8 cellular contexts compared by ENCODE assay signal in the genomic region with DNA sequence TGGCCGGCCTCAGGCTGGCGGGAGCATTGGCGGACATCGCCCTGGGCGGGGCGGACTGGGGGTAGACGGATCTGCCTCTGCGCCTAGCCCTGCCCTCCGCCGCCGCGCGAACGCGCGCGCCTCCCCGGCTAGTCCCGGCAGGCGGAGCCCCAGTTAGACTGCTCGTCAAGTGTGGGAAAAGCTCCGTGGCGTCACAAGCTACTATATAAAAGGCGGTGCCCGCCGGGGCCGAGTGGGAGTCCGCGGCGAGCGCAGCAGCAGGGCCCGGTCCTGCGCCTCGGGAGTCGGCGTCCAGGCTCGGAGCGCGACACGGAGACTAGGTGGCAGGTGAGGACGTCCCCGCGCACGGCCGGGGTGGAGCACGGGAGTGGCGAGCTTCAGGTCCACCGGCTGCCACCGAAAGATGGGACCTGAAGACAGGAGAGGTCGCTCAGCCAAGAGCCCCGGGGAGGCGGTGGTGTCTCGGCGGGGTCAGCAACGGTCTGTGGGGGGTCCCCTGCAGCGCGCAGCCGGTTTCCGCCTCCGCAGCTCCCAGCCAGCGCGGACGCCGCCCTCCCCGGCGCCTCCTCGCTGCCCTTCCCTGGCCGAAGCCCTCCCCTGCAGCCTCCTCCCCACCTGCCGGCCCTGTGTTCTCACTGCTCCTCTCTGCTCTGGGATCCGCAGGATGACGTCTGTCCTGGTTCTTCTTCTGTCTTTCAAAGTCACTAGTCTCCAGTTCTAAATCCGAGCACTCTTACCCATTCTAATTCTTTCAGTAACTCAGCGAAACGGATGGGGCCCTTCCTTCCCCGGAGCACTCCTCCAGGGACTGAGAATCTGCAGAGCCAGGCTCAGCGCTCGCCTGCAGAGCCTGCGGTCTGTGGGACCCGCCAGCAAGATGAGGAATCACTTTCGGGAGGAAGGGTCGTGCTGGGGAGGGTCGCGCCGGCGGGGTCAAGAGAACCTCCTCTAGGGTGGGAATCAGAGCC. TPM values are rescaled to one million over a fixed set of nuclear protein-coding genes. Genes with fewer than 3 reads are reported as not detected.
DNase-seq lines count a peak whose midpoint lies in the region; ATAC-seq, FAIRE-seq and TF ChIP-seq lines count a peak whose summit lies in the region.

No MANE protein-coding gene starts in this region.

- CTCF ChIA-PET in A549 (lab: Yijun Ruan, JAX) = interaction anchor here (0.6 to 0.9 kb wide), 2 partner anchors 62 to 74 kb away, joined by 3 read pairs; no protein-coding TSS in a partner anchor

- peak; percentile 84 for TF ChIP-seq POLR2A in A549 (IDR thresholded peaks at IDR 0.05; ENCODE audit: low read length)

- H3K4me1 ChIP-seq in A549 = peaks cover 5% of the 10 kb centered on the region; the same call in 2 of the 3 replicates

- no peak for TF ChIP-seq RAD21 in A549 (conservative IDR thresholded peaks at IDR 0.05 in 1 of 2, IDR thresholded peaks at IDR 0.05 in 1 of 2)

- no peak for TF ChIP-seq CTCF in A549 (IDR thresholded peaks at IDR 0.05)

- WGBS in A549 (ENCODE audit: missing lambda C conversion rate) = 5% methylated on average over 29 of the region's 85 CpGs

- POLR2A ChIA-PET in A549 (lab: Yijun Ruan, JAX) = interaction anchor here (0.6 to 1.3 kb wide), 10 partner anchors 10 to 299 kb away, joined by 3 to 13 read pairs (median 4); a partner anchor contains a TSS

- no peak for TF ChIP-seq EP300 in A549 (IDR thresholded peaks at IDR 0.05)

- FAIRE-seq in A549 (lab: Jason Lieb, UNC) = no peak

- no peaks in the 10 kb centered on the region for H3K9me3 ChIP-seq in A549

- H3K4me3 ChIP-seq in A549 = peak overlapping the region; percentile 70

- peak; percentile 70 to 87 for DNase-seq in A549 (ENCODE audit: low read depth in 1 of 2, low spot score in 1 of 2)
- DNase-seq in NCI-H2171 treated with DMSO at 0.1 percent for 48 hours (lab: John Stamatoyannopoulos, UW) = peak; percentile 44
- peak; percentile 79 for DNase-seq in activated CD4-positive, CD25-positive, alpha-beta regulatory T cell treated with anti-CD3 and anti-CD28 coated beads, Interleukin-2, amount 50 U/mL, for 16 hours (ENCODE audit: low read depth, low spot score)
- peak in 60 of 61 donors; percentile 7 to 96 (median 86) for DNase-seq in caudate nucleus (lab: John Stamatoyannopoulos, UW)
- DNase-seq in islet precursor cell = peak; percentile 94
- DNase-seq in stimulated activated CD4-positive, alpha-beta T cell treated with anti-CD3 and anti-CD28 coated beads, Interleukin-12 subunit alpha, Interleukin-12 subunit beta, amount 100 ng/mL, for 4 hours = peak; percentile 85

- H3K27ac ChIP-seq in A549 (peak overlapping the region; percentile 82 to 89), caudate nucleus (ENCODE audit: low read depth, low read length) (peak overlapping the region; percentile 90)

- ATAC-seq in A549 (peak; percentile 86 to 95), GM18519 (IDR thresholded peaks at IDR 0.05; ENCODE audit: low FRiP score, unreplicated experiment) (peak; percentile 49), HG03039 (IDR thresholded peaks at IDR 0.05; ENCODE audit: unreplicated experiment) (peak; percentile 49)

- H3K4me2 ChIP-seq in A549 = peak overlapping the region; percentile 77

TF ChIP-seq in A549, 52 proteins besides CTCF, POLR2A, EP300 and RAD21:
- TF ChIP-seq TFCP2L1 (CRISPR knock-in tag; IDR thresholded peaks at IDR 0.05) (no peak), RNF2 (IDR thresholded peaks at IDR 0.05; ENCODE audit: borderline replicate concordance, low read depth) (no peak), SREBF2 (IDR thresholded peaks at IDR 0.05) (no peak), JUN (IDR thresholded peaks at IDR 0.05) (peak in 1 of 2 experiments; percentile 27; a peak in 1 of 5 replicates), NPAS2 (CRISPR knock-in tag; IDR thresholded peaks at IDR 0.05; ENCODE audit: borderline replicate concordance) (no peak), ZFP36 (IDR thresholded peaks at IDR 0.05; ENCODE audit: borderline replicate concordance, partially characterized antibody) (no peak), CHD4 (IDR thresholded peaks at IDR 0.05; ENCODE audit: borderline replicate concordance) (no peak), HOXA7 (CRISPR knock-in tag; IDR thresholded peaks at IDR 0.05) (no peak), ESRRA (IDR thresholded peaks at IDR 0.05; ENCODE audit: borderline replicate concordance, low read length) (no peak), KDM5A (IDR thresholded peaks at IDR 0.05) (no peak), PHF8 (IDR thresholded peaks at IDR 0.05; ENCODE audit: borderline replicate concordance, low read depth) (peak; percentile 79), HOXB5 (CRISPR knock-in tag; IDR thresholded peaks at IDR 0.05) (no peak), BHLHE40 (IDR thresholded peaks at IDR 0.05; ENCODE audit: low read depth, low read length) (no peak), FOXS1 (CRISPR knock-in tag; IDR thresholded peaks at IDR 0.05) (no peak)
- TF ChIP-seq, protein P1, sequence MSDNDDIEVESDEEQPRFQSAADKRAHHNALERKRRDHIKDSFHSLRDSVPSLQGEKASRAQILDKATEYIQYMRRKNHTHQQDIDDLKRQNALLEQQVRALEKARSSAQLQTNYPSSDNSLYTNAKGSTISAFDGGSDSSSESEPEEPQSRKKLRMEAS (IDR thresholded peaks at IDR 0.05) = no peak
- TF ChIP-seq, protein P2, sequence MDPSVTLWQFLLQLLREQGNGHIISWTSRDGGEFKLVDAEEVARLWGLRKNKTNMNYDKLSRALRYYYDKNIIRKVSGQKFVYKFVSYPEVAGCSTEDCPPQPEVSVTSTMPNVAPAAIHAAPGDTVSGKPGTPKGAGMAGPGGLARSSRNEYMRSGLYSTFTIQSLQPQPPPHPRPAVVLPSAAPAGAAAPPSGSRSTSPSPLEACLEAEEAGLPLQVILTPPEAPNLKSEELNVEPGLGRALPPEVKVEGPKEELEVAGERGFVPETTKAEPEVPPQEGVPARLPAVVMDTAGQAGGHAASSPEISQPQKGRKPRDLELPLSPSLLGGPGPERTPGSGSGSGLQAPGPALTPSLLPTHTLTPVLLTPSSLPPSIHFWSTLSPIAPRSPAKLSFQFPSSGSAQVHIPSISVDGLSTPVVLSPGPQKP (IDR thresholded peaks at IDR 0.05; ENCODE audit: low read depth, low read length) = no peak
- TF ChIP-seq, protein P3, sequence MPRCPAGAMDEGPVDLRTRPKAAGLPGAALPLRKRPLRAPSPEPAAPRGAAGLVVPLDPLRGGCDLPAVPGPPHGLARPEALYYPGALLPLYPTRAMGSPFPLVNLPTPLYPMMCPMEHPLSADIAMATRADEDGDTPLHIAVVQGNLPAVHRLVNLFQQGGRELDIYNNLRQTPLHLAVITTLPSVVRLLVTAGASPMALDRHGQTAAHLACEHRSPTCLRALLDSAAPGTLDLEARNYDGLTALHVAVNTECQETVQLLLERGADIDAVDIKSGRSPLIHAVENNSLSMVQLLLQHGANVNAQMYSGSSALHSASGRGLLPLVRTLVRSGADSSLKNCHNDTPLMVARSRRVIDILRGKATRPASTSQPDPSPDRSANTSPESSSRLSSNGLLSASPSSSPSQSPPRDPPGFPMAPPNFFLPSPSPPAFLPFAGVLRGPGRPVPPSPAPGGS (IDR thresholded peaks at IDR 0.05) = 0 out of 3 replicates have a peak, but pooled peaks have one; percentile 49
- TF ChIP-seq, protein P4, sequence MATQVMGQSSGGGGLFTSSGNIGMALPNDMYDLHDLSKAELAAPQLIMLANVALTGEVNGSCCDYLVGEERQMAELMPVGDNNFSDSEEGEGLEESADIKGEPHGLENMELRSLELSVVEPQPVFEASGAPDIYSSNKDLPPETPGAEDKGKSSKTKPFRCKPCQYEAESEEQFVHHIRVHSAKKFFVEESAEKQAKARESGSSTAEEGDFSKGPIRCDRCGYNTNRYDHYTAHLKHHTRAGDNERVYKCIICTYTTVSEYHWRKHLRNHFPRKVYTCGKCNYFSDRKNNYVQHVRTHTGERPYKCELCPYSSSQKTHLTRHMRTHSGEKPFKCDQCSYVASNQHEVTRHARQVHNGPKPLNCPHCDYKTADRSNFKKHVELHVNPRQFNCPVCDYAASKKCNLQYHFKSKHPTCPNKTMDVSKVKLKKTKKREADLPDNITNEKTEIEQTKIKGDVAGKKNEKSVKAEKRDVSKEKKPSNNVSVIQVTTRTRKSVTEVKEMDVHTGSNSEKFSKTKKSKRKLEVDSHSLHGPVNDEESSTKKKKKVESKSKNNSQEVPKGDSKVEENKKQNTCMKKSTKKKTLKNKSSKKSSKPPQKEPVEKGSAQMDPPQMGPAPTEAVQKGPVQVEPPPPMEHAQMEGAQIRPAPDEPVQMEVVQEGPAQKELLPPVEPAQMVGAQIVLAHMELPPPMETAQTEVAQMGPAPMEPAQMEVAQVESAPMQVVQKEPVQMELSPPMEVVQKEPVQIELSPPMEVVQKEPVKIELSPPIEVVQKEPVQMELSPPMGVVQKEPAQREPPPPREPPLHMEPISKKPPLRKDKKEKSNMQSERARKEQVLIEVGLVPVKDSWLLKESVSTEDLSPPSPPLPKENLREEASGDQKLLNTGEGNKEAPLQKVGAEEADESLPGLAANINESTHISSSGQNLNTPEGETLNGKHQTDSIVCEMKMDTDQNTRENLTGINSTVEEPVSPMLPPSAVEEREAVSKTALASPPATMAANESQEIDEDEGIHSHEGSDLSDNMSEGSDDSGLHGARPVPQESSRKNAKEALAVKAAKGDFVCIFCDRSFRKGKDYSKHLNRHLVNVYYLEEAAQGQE (IDR thresholded peaks at IDR 0.05) = no peak
- TF ChIP-seq, protein P5, sequence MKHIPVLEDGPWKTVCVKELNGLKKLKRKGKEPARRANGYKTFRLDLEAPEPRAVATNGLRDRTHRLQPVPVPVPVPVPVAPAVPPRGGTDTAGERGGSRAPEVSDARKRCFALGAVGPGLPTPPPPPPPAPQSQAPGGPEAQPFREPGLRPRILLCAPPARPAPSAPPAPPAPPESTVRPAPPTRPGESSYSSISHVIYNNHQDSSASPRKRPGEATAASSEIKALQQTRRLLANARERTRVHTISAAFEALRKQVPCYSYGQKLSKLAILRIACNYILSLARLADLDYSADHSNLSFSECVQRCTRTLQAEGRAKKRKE (CRISPR knock-in tag; IDR thresholded peaks at IDR 0.05; ENCODE audit: low read depth) = no peak

RNA-seq across cellular contexts. Expression of a gene that starts 4.3 kb away (rescaled TPM):
- polyA plus RNA-seq in A549 (2011; rRNA removed) (13.5 and 14.3 TPM in 2 replicates), A549 (2017; fragmentation: RNase III; extraction: RNeasy Plus Mini Kit Qiagen cat#74134 plus additional on column Dnase treatment) (10.4 to 12.2 TPM (median 10.6 TPM) in 3 replicates)
- 5.3 and 5.9 TPM in 2 replicates for polyA plus RNA-seq in A549 (2012; cell fraction: cytosol; rRNA removed)
- 5.5 and 8.5 TPM in 2 replicates for polyA plus RNA-seq in A549 (2012; cell fraction: nucleus; rRNA removed)
- 11.1 and 12.0 TPM in 2 replicates for polyA minus RNA-seq in A549 (2011; rRNA and poly(A)+ RNA removed)

RNA-seq across cellular contexts. Expression of a gene that starts 54.5 kb away (rescaled TPM):
- polyA plus RNA-seq in A549 (2011; rRNA removed) = 25.4 and 25.5 TPM in 2 replicates
- polyA plus RNA-seq in A549 (2012; cell fraction: cytosol; rRNA removed) = 10.6 and 12.0 TPM in 2 replicates
- polyA plus RNA-seq in A549 (2012; cell fraction: nucleus; rRNA removed) = 7.2 and 10.3 TPM in 2 replicates
- polyA plus RNA-seq in A549 (2017; fragmentation: RNase III; extraction: RNeasy Plus Mini Kit Qiagen cat#74134 plus additional on column Dnase treatment) = 14.9 to 18.7 TPM (median 16.5 TPM) in 3 replicates
- polyA minus RNA-seq in A549 (2011; rRNA and poly(A)+ RNA removed) = 11.4 and 12.4 TPM in 2 replicates

Comparison
In these comparisons a context has a peak if more than half of its experiments do, and no peak if none do; other contexts are left out.
1. Peak in every context shown above with its lines: DNase-seq, ATAC-seq, H3K4me3 ChIP-seq and H3K27ac ChIP-seq.
2. DNase-seq: peak in every context shown above with its lines; median percentile 94 in islet precursor cell; 86 in caudate nucleus; 85 in stimulated activated CD4-positive, alpha-beta T cell treated with anti-CD3 and anti-CD28 coated beads, Interleukin-12 subunit alpha, Interleukin-12 subunit beta, amount 100 ng/mL, for 4 hours; 79 in activated CD4-positive, CD25-positive, alpha-beta regulatory T cell treated with anti-CD3 and anti-CD28 coated beads, Interleukin-2, amount 50 U/mL, for 16 hours; 78 in A549; 44 in NCI-H2171 treated with DMSO at 0.1 percent for 48 hours.